Comparison of ENCODE assay signal across 30 cellular contexts in the genomic region with DNA sequence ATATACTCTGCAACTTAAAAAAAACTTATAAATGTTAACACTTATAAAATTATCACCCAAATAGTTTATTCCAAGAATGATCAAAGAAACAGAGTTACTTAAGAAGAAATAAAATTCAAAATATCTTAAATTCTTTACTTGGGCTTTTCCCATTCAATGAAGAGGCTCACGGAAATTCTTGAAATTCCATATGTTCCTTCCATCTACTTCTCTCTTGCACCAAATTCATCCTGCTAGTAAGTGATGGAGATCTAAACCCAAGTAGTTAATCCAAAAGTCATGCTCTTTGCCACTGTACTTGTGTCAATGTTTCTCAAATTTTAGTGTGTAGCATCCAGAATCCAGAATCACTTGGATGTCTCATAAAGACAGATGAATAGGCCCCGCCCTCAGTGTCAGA.
"Had no signal": no experiment of that assay in that cellular context is flagged by ENCODE, and none has a peak within 500 bp of the region (broad histone marks: within the 10 kb centered on the region; RNA-seq: fewer than 3 reads in every experiment).

No MANE protein-coding gene starts in this region.

- H3K27me3 ChIP-seq: adrenal gland, body of pancreas, esophagus squamous epithelium had no signal

- DNase-seq: activated CD4-positive, alpha-beta T cell treated with anti-CD3 and anti-CD28 coated beads for 1 hour; activated CD4-positive, alpha-beta T cell treated with anti-CD3 and anti-CD28 coated beads for 4 hours; activated CD4-positive, alpha-beta T cell treated with anti-CD3 and anti-CD28 coated beads, Interleukin-2, amount 50 U/mL, for 1 hour; activated CD4-positive, alpha-beta T cell treated with anti-CD3 and anti-CD28 coated beads, Interleukin-2, amount 50 U/mL, for 48 hours; activated CD8-positive, alpha-beta memory T cell treated with anti-CD3 and anti-CD28 coated beads for 24 hours; activated CD8-positive, alpha-beta T cell treated with anti-CD3 and anti-CD28 coated beads for 36 hours; activated effector memory CD4-positive, alpha-beta T cell treated with Interleukin-2 at 50 U/mL for 16 hours; activated gamma-delta T cell treated with Interleukin-2 at 50 U/mL for 16 hours; activated naive CD4-positive, alpha-beta T cell treated with anti-CD3 and anti-CD28 coated beads, Interleukin-2, amount 50 U/mL, for 16 hours; activated naive CD4-positive, alpha-beta T cell treated with Interleukin-2 at 50 U/mL for 16 hours; activated naive CD8-positive, alpha-beta T cell treated with anti-CD3 and anti-CD28 coated beads for 36 hours; activated naive CD8-positive, alpha-beta T cell treated with anti-CD3 and anti-CD28 coated beads, Interleukin-2, amount 50 U/mL, for 24 hours; activated T-cell treated with anti-CD3 and anti-CD28 coated beads, Interleukin-2, amount 50 U/mL, for 4 hours; adrenal gland; amygdala; aorta; body of pancreas; caudate nucleus; cortex of kidney; dermis blood vessel endothelial cell; effector CD8-positive, alpha-beta T cell; esophagus squamous epithelium; foreskin melanocyte; head of caudate nucleus; T-helper 2 cell had no signal

- H3K36me3 Mint-ChIP-seq: activated naive CD8-positive, alpha-beta T cell treated with anti-CD3 and anti-CD28 coated beads for 36 hours had no signal

- H3K4me3 Mint-ChIP-seq: activated CD8-positive, alpha-beta T cell treated with anti-CD3 and anti-CD28 coated beads for 36 hours; activated naive CD8-positive, alpha-beta T cell treated with anti-CD3 and anti-CD28 coated beads for 36 hours; activated naive CD8-positive, alpha-beta T cell treated with anti-CD3 and anti-CD28 coated beads, Interleukin-2, amount 50 U/mL, for 24 hours; activated T-cell treated with anti-CD3 and anti-CD28 coated beads, Interleukin-2, amount 50 U/mL, for 4 hours; activated T-helper 17 cell treated with anti-CD3 and anti-CD28 coated beads, Interleukin-2, amount 50 U/mL, for 72 hours had no signal

- H3K27me3 Mint-ChIP-seq: activated CD8-positive, alpha-beta T cell treated with anti-CD3 and anti-CD28 coated beads for 36 hours; activated naive CD8-positive, alpha-beta T cell treated with anti-CD3 and anti-CD28 coated beads for 36 hours; activated naive CD8-positive, alpha-beta T cell treated with anti-CD3 and anti-CD28 coated beads, Interleukin-2, amount 50 U/mL, for 24 hours; activated T-helper 17 cell treated with anti-CD3 and anti-CD28 coated beads, Interleukin-2, amount 50 U/mL, for 72 hours had no signal

- H3K4me1 Mint-ChIP-seq: activated naive CD8-positive, alpha-beta T cell treated with anti-CD3 and anti-CD28 coated beads for 36 hours; activated naive CD8-positive, alpha-beta T cell treated with anti-CD3 and anti-CD28 coated beads, Interleukin-2, amount 50 U/mL, for 24 hours; activated T-helper 17 cell treated with anti-CD3 and anti-CD28 coated beads, Interleukin-2, amount 50 U/mL, for 72 hours had no signal

- H3K27ac Mint-ChIP-seq: activated CD8-positive, alpha-beta T cell treated with anti-CD3 and anti-CD28 coated beads for 36 hours; activated naive CD8-positive, alpha-beta T cell treated with anti-CD3 and anti-CD28 coated beads for 36 hours; activated naive CD8-positive, alpha-beta T cell treated with anti-CD3 and anti-CD28 coated beads, Interleukin-2, amount 50 U/mL, for 24 hours; activated T-helper 17 cell treated with anti-CD3 and anti-CD28 coated beads, Interleukin-2, amount 50 U/mL, for 72 hours had no signal

- H3K9me3 Mint-ChIP-seq: activated naive CD8-positive, alpha-beta T cell treated with anti-CD3 and anti-CD28 coated beads for 36 hours; activated T-cell treated with anti-CD3 and anti-CD28 coated beads, Interleukin-2, amount 50 U/mL, for 4 hours had no signal

- H3K27ac ChIP-seq: adrenal gland, body of pancreas, epithelial cell of prostate, esophagus squamous epithelium had no signal

- ATAC-seq: activated CD8-positive, alpha-beta T cell treated with anti-CD3 and anti-CD28 coated beads for 36 hours; activated naive CD8-positive, alpha-beta T cell treated with anti-CD3 and anti-CD28 coated beads, Interleukin-2, amount 50 U/mL, for 24 hours; activated T-cell treated with anti-CD3 and anti-CD28 coated beads, Interleukin-2, amount 50 U/mL, for 4 hours; activated T-helper 17 cell treated with anti-CD3 and anti-CD28 coated beads, Interleukin-2, amount 50 U/mL, for 72 hours; body of pancreas had no signal

- H3K36me3 ChIP-seq: adrenal gland, esophagus squamous epithelium had no signal

- H3K4me3 ChIP-seq: adrenal gland, body of pancreas, esophagus squamous epithelium had no signal

- FAIRE-seq: colon, endometrium, endothelial cell of umbilical vein had no signal

- H3K9me3 ChIP-seq: adrenal gland, body of pancreas, esophagus squamous epithelium had no signal
